12 cellular contexts compared by ENCODE assay signal in genomic region chr15:85743392-85744045, GRCh38. TPM values are rescaled to one million over a fixed set of nuclear protein-coding genes. Genes with fewer than 3 reads are reported as not detected.
DNase-seq lines count a peak whose midpoint lies in the region; ATAC-seq and TF ChIP-seq lines count a peak whose summit lies in the region.
"Had no signal": no experiment of that assay in that cellular context is flagged by ENCODE, and none has a peak within 500 bp of the region (broad histone marks: within the 10 kb centered on the region; RNA-seq: fewer than 3 reads in every experiment).

No MANE protein-coding gene starts in this region.

- H3K36me3 ChIP-seq in naive thymus-derived CD4-positive, alpha-beta T cell (ENCODE audit: control insufficient read depth in 2 of 3, insufficient read depth in 3 of 3, low read length in 3 of 3): peaks cover 40 to 90% (median 42%) of the 10 kb centered on the region in 3 experiments

- H3K4me1 Mint-ChIP-seq in naive thymus-derived CD4-positive, alpha-beta T cell: peaks cover 0 to 5% (median under 1%) of the 10 kb centered on the region in 7 donors

- intact Hi-C loops in naive thymus-derived CD4-positive, alpha-beta T cell (cut with micrococcal nuclease): no loop called here

- CTCF ChIA-PET in RWPE1 (lab: Yijun Ruan, JAX): no interaction called here
- CTCF ChIA-PET in naive thymus-derived CD4-positive, alpha-beta T cell (lab: Charles Lee): interaction anchor here (1.2 kb wide), 1 partner anchor 14 kb away, joined by 4 read pairs; no protein-coding TSS in a partner anchor

- H3K4me3 ChIP-seq in naive thymus-derived CD4-positive, alpha-beta T cell (ENCODE audit: low read length): no peak overlapping the region
- H3K4me3 ChIP-seq: lung had no signal

- peak overlapping the region in 1 of 10 donors; percentile 3 for H3K4me3 Mint-ChIP-seq in naive thymus-derived CD4-positive, alpha-beta T cell

- H3K9me3 ChIP-seq in naive thymus-derived CD4-positive, alpha-beta T cell (ENCODE audit: control insufficient read depth in 2 of 3, low read length in 3 of 3): no peaks in the 10 kb centered on the region

- H3K27me3 Mint-ChIP-seq in naive thymus-derived CD4-positive, alpha-beta T cell: no peaks in the 10 kb centered on the region

- no peak for TF ChIP-seq CTCF in RWPE1 (conservative IDR thresholded peaks at IDR 0.05; ENCODE audit: low read depth)

- POLR2A ChIA-PET in RWPE1 (lab: Yijun Ruan, JAX; ENCODE audit: low non-redundant PET): no interaction called here
- POLR2A ChIA-PET in naive thymus-derived CD4-positive, alpha-beta T cell (lab: Charles Lee): interaction anchor here (0.6 to 0.8 kb wide), 2 partner anchors 12 to 51 kb away, joined by 3 to 6 read pairs; no protein-coding TSS in a partner anchor

- no peak for ATAC-seq in naive thymus-derived CD4-positive, alpha-beta T cell
- ATAC-seq in GM21786 (IDR thresholded peaks at IDR 0.05; ENCODE audit: unreplicated experiment) (no peak), HG03095 (IDR thresholded peaks at IDR 0.05; ENCODE audit: unreplicated experiment) (no peak)

- peaks cover 0 to 7% (median 0%) of the 10 kb centered on the region in 11 donors for H3K9me3 Mint-ChIP-seq in naive thymus-derived CD4-positive, alpha-beta T cell

- no peaks in the 10 kb centered on the region for H3K4me1 ChIP-seq in naive thymus-derived CD4-positive, alpha-beta T cell (ENCODE audit: control insufficient read depth in 2 of 2, insufficient read depth in 2 of 2, low read length in 2 of 2)

- DNase-seq in NCI-H1417 (lab: John Stamatoyannopoulos, UW) (peak; percentile 26 to 85 (median 70)), NCI-H1417 treated with DMSO at 0.1 percent for 48 hours (lab: John Stamatoyannopoulos, UW) (no peak), DMS153 (lab: John Stamatoyannopoulos, UW) (peak; percentile 59), RWPE1 (ENCODE audit: low spot score) (no peak), HCEC 1CT (no peak)
- no peak for DNase-seq in naive thymus-derived CD4-positive, alpha-beta T cell
- DNase-seq: aorta, COR-L47, dermis blood vessel endothelial cell had no signal

- no peaks in the 10 kb centered on the region for H3K27me3 ChIP-seq in naive thymus-derived CD4-positive, alpha-beta T cell (ENCODE audit: control insufficient read depth in 2 of 2, insufficient read depth in 2 of 2, low read length in 2 of 2)

- H3K27ac ChIP-seq in RWPE1: peak overlapping the region; percentile 16
- no peak overlapping the region for H3K27ac ChIP-seq in naive thymus-derived CD4-positive, alpha-beta T cell (ENCODE audit: low read depth, low read length)

- peaks cover 0 to 60% (median 21%) of the 10 kb centered on the region in 5 donors for H3K36me3 Mint-ChIP-seq in naive thymus-derived CD4-positive, alpha-beta T cell

- peak overlapping the region in 5 of 9 donors; percentile 9 to 54 (median 17) for H3K27ac Mint-ChIP-seq in naive thymus-derived CD4-positive, alpha-beta T cell

RNA-seq across cellular contexts. Expression of gene KLHL25, which starts 51.2 kb away (rescaled TPM):
- 10 to 100 TPM in 3 of 5 experiments, 1 to 10 TPM in 2; 5.5 to 13.1 (median 10.6) TPM for total RNA-seq in naive thymus-derived CD4-positive, alpha-beta T cell
- 1 to 10 TPM; 1.2 to 4.0 TPM for polyA plus RNA-seq in naive thymus-derived CD4-positive, alpha-beta T cell

Comparison
In these comparisons a context has a peak if more than half of its experiments do, and no peak if none do; other contexts are left out.
1. DNase-seq: peak in NCI-H1417 (3 of 3) and DMS153 (single experiment); none in NCI-H1417 treated with DMSO at 0.1 percent for 48 hours (single experiment), RWPE1 (single experiment), naive thymus-derived CD4-positive, alpha-beta T cell (0 of 9) and HCEC 1CT (single experiment).